ENCODE assay signal across 1 cellular context in genomic region chr6:2938004-2938631, GRCh38.
TF ChIP-seq lines count a peak whose summit lies in the region.

No MANE protein-coding gene starts in this region.

TF ChIP-seq in HepG2, 621 proteins besides CTCF, POLR2A, EP300 and RAD21 (continued from another document):
- TF ChIP-seq ELK4 (CRISPR knock-in tag; IDR thresholded peaks at IDR 0.05; ENCODE audit: borderline replicate concordance) (no peak), NRL (CRISPR knock-in tag; IDR thresholded peaks at IDR 0.05; ENCODE audit: borderline replicate concordance) (0 out of 2 replicates have a peak, but pooled peaks have one; percentile 2), ATF7 (IDR thresholded peaks at IDR 0.05) (peak; percentile 29; the same call in 1 of the 2 replicates), ATF7 (CRISPR knock-in tag; IDR thresholded peaks at IDR 0.05) (no peak)
TF ChIP-seq in HepG2: peak in this region for 4.
